ENCODE assay signal across 24 cellular contexts in the genomic region with DNA sequence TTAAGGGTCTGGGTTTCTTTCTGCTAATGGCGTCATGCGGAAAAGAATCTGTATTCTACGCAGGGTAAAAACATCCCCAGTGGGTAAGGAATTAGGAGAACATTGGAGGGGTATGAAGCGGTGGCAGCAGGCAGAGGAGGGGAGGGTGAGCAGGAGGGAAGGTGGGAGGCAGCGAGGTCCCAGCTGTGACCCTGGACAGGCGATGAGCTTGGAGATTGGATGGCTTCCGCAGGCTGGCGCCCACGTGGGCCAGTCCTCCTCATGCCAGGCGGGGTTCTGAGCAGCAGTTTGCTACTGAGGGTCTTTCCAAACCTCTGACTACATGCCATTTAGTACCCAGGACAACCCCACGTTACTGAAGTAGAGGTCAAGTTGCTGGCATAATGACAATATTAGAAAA.
"Had no signal": no experiment of that assay in that cellular context is flagged by ENCODE, and none has a peak within 500 bp of the region (broad histone marks: within the 10 kb centered on the region; RNA-seq: fewer than 3 reads in every experiment).

No MANE protein-coding gene starts in this region.

- DNase-seq: colonic mucosa; cortex of kidney; dermis blood vessel endothelial cell; dorsolateral prefrontal cortex; effector CD4-positive, alpha-beta T cell; effector CD8-positive, alpha-beta T cell; effector memory CD4-positive, alpha-beta T cell; effector memory CD8-positive, alpha-beta T cell; endodermal cell; erythroblast; esophagus squamous epithelium; foreskin fibroblast; foreskin keratinocyte; foreskin melanocyte; gastrocnemius medialis; glutamatergic neuron; head of caudate nucleus; heart left ventricle; heart right ventricle had no signal

- H3K27me3 Mint-ChIP-seq: dendritic cell treated with granulocyte-macrophage colony-stimulating factor and Interleukin-4, amounts not matched to agents 40 ng/mL and 50 ng/mL, for 4 days had no signal

- H3K4me3 Mint-ChIP-seq: dendritic cell treated with granulocyte-macrophage colony-stimulating factor and Interleukin-4, amounts not matched to agents 40 ng/mL and 50 ng/mL, for 4 days; effector memory CD8-positive, alpha-beta T cell; endodermal cell had no signal

- H3K27ac ChIP-seq: colonic mucosa, coronary artery, dorsolateral prefrontal cortex, epithelial cell of prostate, esophagus muscularis mucosa, esophagus squamous epithelium, foreskin keratinocyte, gastrocnemius medialis, gastroesophageal sphincter, heart left ventricle, heart right ventricle had no signal

- H3K36me3 ChIP-seq: colonic mucosa, esophagus muscularis mucosa, esophagus squamous epithelium, gastrocnemius medialis, gastroesophageal sphincter, heart left ventricle, heart right ventricle had no signal

- H3K27ac Mint-ChIP-seq: dendritic cell treated with granulocyte-macrophage colony-stimulating factor and Interleukin-4, amounts not matched to agents 40 ng/mL and 50 ng/mL, for 4 days; effector memory CD8-positive, alpha-beta T cell; endodermal cell had no signal

- H3K9me3 Mint-ChIP-seq: dendritic cell treated with granulocyte-macrophage colony-stimulating factor and Interleukin-4, amounts not matched to agents 40 ng/mL and 50 ng/mL, for 4 days; effector memory CD8-positive, alpha-beta T cell; endodermal cell had no signal

- H3K4me3 ChIP-seq: colonic mucosa, coronary artery, dorsolateral prefrontal cortex, esophagus muscularis mucosa, esophagus squamous epithelium, gastrocnemius medialis, gastroesophageal sphincter, heart left ventricle, heart right ventricle had no signal

- H3K4me1 ChIP-seq: colonic mucosa, esophagus muscularis mucosa, esophagus squamous epithelium, foreskin keratinocyte, gastrocnemius medialis, gastroesophageal sphincter, heart left ventricle, heart right ventricle had no signal

- H3K27me3 ChIP-seq: colonic mucosa, esophagus squamous epithelium, foreskin keratinocyte, gastroesophageal sphincter had no signal

- H3K4me1 Mint-ChIP-seq: endodermal cell had no signal

- H3K9me3 ChIP-seq: colonic mucosa, esophagus muscularis mucosa, esophagus squamous epithelium, gastrocnemius medialis, gastroesophageal sphincter, heart left ventricle, heart right ventricle had no signal
